Comparison of ENCODE assay signal across 19 cellular contexts in the genomic region with DNA sequence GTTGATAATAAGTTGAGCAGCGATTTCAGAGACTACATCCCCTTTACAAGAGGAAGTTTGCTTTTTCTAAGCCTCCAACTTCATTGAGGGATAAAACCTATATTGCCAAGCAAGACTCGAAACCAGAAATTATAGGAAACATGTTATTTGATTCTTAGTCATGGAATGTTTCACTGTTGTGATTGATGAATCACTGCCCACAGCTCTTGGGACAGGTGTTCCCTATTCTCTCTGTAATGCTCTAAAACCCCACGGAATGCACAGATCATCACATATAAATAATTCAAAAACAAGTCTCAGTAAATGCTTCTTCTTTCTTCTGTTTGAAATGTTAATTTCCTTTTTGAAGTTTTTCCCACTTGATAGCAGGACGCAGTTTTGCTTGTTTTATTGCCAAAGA.
DNase-seq lines count a peak whose midpoint lies in the region; ATAC-seq and TF ChIP-seq lines count a peak whose summit lies in the region.
"Had no signal": no experiment of that assay in that cellular context is flagged by ENCODE, and none has a peak within 500 bp of the region (broad histone marks: within the 10 kb centered on the region; RNA-seq: fewer than 3 reads in every experiment).

No MANE protein-coding gene starts in this region.

- no peak for TF ChIP-seq RAD21 in SK-N-SH (IDR thresholded peaks at IDR 0.05; ENCODE audit: low read length)

- H3K9me3 ChIP-seq in SK-N-SH: 0 out of 2 replicates have a peak, but pooled peaks cover 4% of the 10 kb centered on the region
- H3K9me3 ChIP-seq: left ventricle myocardium inferior had no signal

- H3K4me1 ChIP-seq in SK-N-SH (ENCODE audit: control insufficient read depth in 1 of 2, insufficient read depth in 2 of 2, low read depth in 1 of 2, low read length in 1 of 2): no peaks in the 10 kb centered on the region
- H3K4me1 ChIP-seq: left ventricle myocardium inferior, sigmoid colon had no signal

- CTCF ChIA-PET in SK-N-SH (lab: Yijun Ruan, JAX): no interaction called here

- in situ Hi-C loops in astrocyte of the spinal cord (cut with HindIII; ENCODE audit: low sequenced_read_pairs): no loop called here

- POLR2A ChIA-PET in SK-N-SH (lab: Yijun Ruan, JAX): no interaction called here

- no peaks in the 10 kb centered on the region for H3K4me1 Mint-ChIP-seq in activated T-helper 17 cell treated with anti-CD3 and anti-CD28 coated beads, Interleukin-2, amount 50 U/mL, for 72 hours
- H3K4me1 Mint-ChIP-seq: central memory CD8-positive, alpha-beta T cell had no signal

- H3K36me3 Mint-ChIP-seq in activated T-helper 17 cell treated with anti-CD3 and anti-CD28 coated beads, Interleukin-2, amount 50 U/mL, for 72 hours (ENCODE audit: low read depth): no peaks in the 10 kb centered on the region
- H3K36me3 Mint-ChIP-seq: WTC11 had no signal

- H3K36me3 ChIP-seq in SK-N-SH (replicated peaks in 1 of 2; ENCODE audit: control insufficient read depth in 1 of 2, insufficient read depth in 2 of 2, low read length in 1 of 2): no peaks in the 10 kb centered on the region
- H3K36me3 ChIP-seq: left ventricle myocardium inferior, sigmoid colon had no signal

- H4K20me1 ChIP-seq in SK-N-SH (ENCODE audit: insufficient read depth): no peaks in the 10 kb centered on the region

- H3K4me3 ChIP-seq in AG10803 (ENCODE audit: low read length) (no peak overlapping the region), astrocyte of the spinal cord (ENCODE audit: low read depth, low read length) (no peak overlapping the region), SK-N-SH (ENCODE audit: low read depth in 2 of 2, low read length in 1 of 2) (no peak overlapping the region)
- H3K4me3 ChIP-seq: left ventricle myocardium inferior, sigmoid colon had no signal

- no peak overlapping the region for H3K4me3 Mint-ChIP-seq in activated T-helper 17 cell treated with anti-CD3 and anti-CD28 coated beads, Interleukin-2, amount 50 U/mL, for 72 hours
- H3K4me3 Mint-ChIP-seq: activated T-helper 1 cell treated with anti-CD3 and anti-CD28 coated beads, Interleukin-12 subunit alpha, Interleukin-12 subunit beta, Interleukin-2, Interleukin-4 antibody, amounts not matched to agents 30 ng/mL and 10 ng/mL and 1 ng/mL, durations not matched to agents 14 hours and 24 hours and 36 hours; central memory CD8-positive, alpha-beta T cell; WTC11 had no signal

- TF ChIP-seq EP300 in SK-N-SH (IDR thresholded peaks at IDR 0.05; ENCODE audit: borderline replicate concordance in 1 of 2, low read depth in 1 of 2, low read length in 1 of 2): no peak

- no peak overlapping the region for H2AFZ ChIP-seq in SK-N-SH (ENCODE audit: low read depth)

- WGBS in SK-N-SH (ENCODE audit: low lambda C conversion rate): 15% methylated on average over 4 of the region's 4 CpGs

- TF ChIP-seq CTCF in AG10803 (conservative IDR thresholded peaks at IDR 0.05; ENCODE audit: low read length) (no peak), astrocyte of the spinal cord (IDR thresholded peaks at IDR 0.05; ENCODE audit: low read depth, low read length) (no peak), SK-N-SH (IDR thresholded peaks at IDR 0.05) (no peak)

- no peak for ATAC-seq in activated T-helper 17 cell treated with anti-CD3 and anti-CD28 coated beads, Interleukin-2, amount 50 U/mL, for 72 hours (replicated peaks)
- ATAC-seq: WTC11 had no signal

- H3K4me2 ChIP-seq in SK-N-SH: no peak overlapping the region

- H3K27me3 Mint-ChIP-seq in activated T-helper 17 cell treated with anti-CD3 and anti-CD28 coated beads, Interleukin-2, amount 50 U/mL, for 72 hours: no peaks in the 10 kb centered on the region
- H3K27me3 Mint-ChIP-seq: central memory CD8-positive, alpha-beta T cell had no signal

- peak; percentile 54 for DNase-seq in AG10803 (ENCODE audit: low read depth)
- DNase-seq in LHCN-M2 (ENCODE audit: low read depth): peak; percentile 94
- peak; percentile 81 for DNase-seq in astrocyte of the spinal cord (ENCODE audit: low read depth, low spot score)
- peak; percentile 52 for DNase-seq in kidney glomerular epithelial cell (lab: John Stamatoyannopoulos, UW)
- DNase-seq in activated CD4-positive, alpha-beta T cell treated with anti-CD3 and anti-CD28 coated beads for 1 hour: no peak
- DNase-seq in AG08395 (ENCODE audit: low spot score): no peak
- DNase-seq in SK-N-SH: no peak
- DNase-seq: activated CD8-positive, alpha-beta memory T cell treated with anti-CD3 and anti-CD28 coated beads for 24 hours; effector memory CD4-positive, alpha-beta T cell; Karpas-422; left ventricle myocardium inferior; NCI-H1417 treated with DMSO at 0.1 percent for 48 hours; sigmoid colon; stimulated activated CD4-positive, alpha-beta T cell treated with anti-CD3 and anti-CD28 coated beads, Interleukin-4, amount 100 ng/mL, for 1 hour; T-helper 1 cell had no signal

- no peaks in the 10 kb centered on the region for H3K79me2 ChIP-seq in SK-N-SH (ENCODE audit: insufficient read depth)

- H3K27me3 ChIP-seq in SK-N-SH (ENCODE audit: insufficient read depth): no peaks in the 10 kb centered on the region
- H3K27me3 ChIP-seq: sigmoid colon had no signal

- H3K9ac ChIP-seq in SK-N-SH: no peak overlapping the region

- H3K9me2 ChIP-seq in SK-N-SH: no peaks in the 10 kb centered on the region

- H3K27ac ChIP-seq in SK-N-SH (ENCODE audit: low read depth in 2 of 2, low read length in 1 of 2): no peak overlapping the region
- H3K27ac ChIP-seq: left ventricle myocardium inferior, sigmoid colon had no signal

- no peaks in the 10 kb centered on the region for H3F3A ChIP-seq in SK-N-SH (replicated peaks; ENCODE audit: insufficient read depth)

- H3K9me3 Mint-ChIP-seq in activated T-helper 17 cell treated with anti-CD3 and anti-CD28 coated beads, Interleukin-2, amount 50 U/mL, for 72 hours: peaks cover 18% of the 10 kb centered on the region

- H3K27ac Mint-ChIP-seq in activated T-helper 17 cell treated with anti-CD3 and anti-CD28 coated beads, Interleukin-2, amount 50 U/mL, for 72 hours: no peak overlapping the region
- H3K27ac Mint-ChIP-seq: activated T-helper 1 cell treated with anti-CD3 and anti-CD28 coated beads, Interleukin-12 subunit alpha, Interleukin-12 subunit beta, Interleukin-2, Interleukin-4 antibody, amounts not matched to agents 30 ng/mL and 10 ng/mL and 1 ng/mL, durations not matched to agents 14 hours and 24 hours and 36 hours; WTC11 had no signal

TF ChIP-seq in SK-N-SH, 30 proteins besides CTCF, POLR2A, EP300 and RAD21:
- TF ChIP-seq CHD2 (IDR thresholded peaks at IDR 0.05; ENCODE audit: low read length, partially characterized antibody): no peak

Comparison
In these comparisons a context has a peak if more than half of its experiments do, and no peak if none do; other contexts are left out.
1. DNase-seq: peak in AG10803 (single experiment), LHCN-M2 (single experiment), astrocyte of the spinal cord (single experiment) and kidney glomerular epithelial cell (single experiment); none in activated CD4-positive, alpha-beta T cell treated with anti-CD3 and anti-CD28 coated beads for 1 hour (single experiment), AG08395 (single experiment) and SK-N-SH (single experiment).